Comparison of ENCODE assay signal across 2 cellular contexts in genomic region chr2:99382163-99382562, GRCh38.
A peak's percentile ranks its signal among the peaks of the same experiment; 100 is the strongest.
TF ChIP-seq lines count a peak whose summit lies in the region.

No MANE protein-coding gene starts in this region.

TF ChIP-seq in GM23338, 12 proteins besides CTCF, POLR2A, EP300 and RAD21:
- no peak for TF ChIP-seq EZH2phosphoT487 (IDR thresholded peaks at IDR 0.05; ENCODE audit: unreplicated experiment)
- no peak for TF ChIP-seq JUNB (IDR thresholded peaks at IDR 0.05; ENCODE audit: unreplicated experiment)
- no peak for TF ChIP-seq ZNF114 (CRISPR knock-in tag; IDR thresholded peaks at IDR 0.05)
- no peak for TF ChIP-seq CREB1 (CRISPR knock-in tag; IDR thresholded peaks at IDR 0.05; ENCODE audit: low read depth)
- TF ChIP-seq POLR2AphosphoS5 (IDR thresholded peaks at IDR 0.05; ENCODE audit: low read depth) = no peak
- no peak for TF ChIP-seq ZNF331 (CRISPR knock-in tag; IDR thresholded peaks at IDR 0.05; ENCODE audit: low read depth)
- no peak for TF ChIP-seq ZNF462 (CRISPR knock-in tag; IDR thresholded peaks at IDR 0.05)
- no peak for TF ChIP-seq ETS1 (IDR thresholded peaks at IDR 0.05)
- TF ChIP-seq NANOG (IDR thresholded peaks at IDR 0.05; ENCODE audit: borderline replicate concordance) = no peak

TF ChIP-seq in HepG2, 621 proteins besides CTCF, POLR2A, EP300 and RAD21:
- peak; percentile 29 for TF ChIP-seq ASH2L (IDR thresholded peaks at IDR 0.05; ENCODE audit: insufficient read length, low read depth, low read length)
- peak; percentile 30; the same call in 1 of the 2 replicates for TF ChIP-seq ARID3A (IDR thresholded peaks at IDR 0.05; ENCODE audit: low read depth, low read length)
- peak; percentile 62 for TF ChIP-seq HNF4A (CRISPR knock-in tag; IDR thresholded peaks at IDR 0.05)
- TF ChIP-seq MIXL1 (CRISPR knock-in tag; IDR thresholded peaks at IDR 0.05) = peak; percentile 65; the same call in 1 of the 2 replicates
- no peak for TF ChIP-seq ZNF484 (CRISPR knock-in tag; IDR thresholded peaks at IDR 0.05; ENCODE audit: borderline replicate concordance, low read depth)
- peak; percentile 35; the same call in 1 of the 2 replicates for TF ChIP-seq HOMEZ (CRISPR knock-in tag; IDR thresholded peaks at IDR 0.05; ENCODE audit: low read depth)
- peak in 1 of 2 experiments; percentile 47; a peak in 2 of 4 replicates for TF ChIP-seq NR2F1 (CRISPR knock-in tag; IDR thresholded peaks at IDR 0.05)
- TF ChIP-seq PCBP1 (IDR thresholded peaks at IDR 0.05; ENCODE audit: borderline replicate concordance, low read depth, low read length) = no peak
- no peak for TF ChIP-seq U2AF2 (IDR thresholded peaks at IDR 0.05; ENCODE audit: low read depth, low read length)
- TF ChIP-seq NCOR1 (IDR thresholded peaks at IDR 0.05; ENCODE audit: borderline replicate concordance, low read length) = peak; percentile 76
- TF ChIP-seq PAXIP1 (CRISPR knock-in tag; conservative IDR thresholded peaks at IDR 0.05) = peak; percentile 68
- TF ChIP-seq BCL6 (CRISPR knock-in tag; IDR thresholded peaks at IDR 0.05) = 0 out of 2 replicates have a peak, but pooled peaks have one; percentile 14
- no peak for TF ChIP-seq PHB2 (IDR thresholded peaks at IDR 0.05; ENCODE audit: partially characterized antibody)
- TF ChIP-seq SIX4 (CRISPR knock-in tag; IDR thresholded peaks at IDR 0.05) = peak; percentile 78
- TF ChIP-seq SIX1 (CRISPR knock-in tag; IDR thresholded peaks at IDR 0.05; ENCODE audit: borderline replicate concordance) = peak; percentile 94
